ENCODE assay signal across 19 cellular contexts in the genomic region with DNA sequence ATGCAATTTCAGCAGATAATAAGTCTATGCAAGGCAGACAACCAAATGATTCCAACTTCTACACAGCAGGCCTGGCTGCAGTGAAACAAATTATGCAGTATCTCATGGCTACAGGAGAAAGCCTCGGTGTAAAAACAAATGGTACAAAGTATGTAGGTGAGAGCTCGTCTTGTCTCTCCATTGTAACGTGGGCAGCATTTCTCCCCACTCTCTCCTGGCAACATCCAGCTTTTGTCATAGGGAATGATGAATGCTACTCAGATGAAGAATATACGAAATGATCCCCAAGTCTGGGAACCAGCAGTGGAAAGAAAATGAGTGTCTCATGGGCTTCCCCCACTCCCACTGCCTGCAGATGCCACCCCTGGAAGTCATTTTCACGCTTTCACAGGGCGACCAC.
"Had no signal": no experiment of that assay in that cellular context is flagged by ENCODE, and none has a peak within 500 bp of the region (broad histone marks: within the 10 kb centered on the region; RNA-seq: fewer than 3 reads in every experiment).

No MANE protein-coding gene starts in this region.

- H3K4me1 ChIP-seq: breast epithelium had no signal

- H3K36me3 ChIP-seq: breast epithelium, ovary, thoracic aorta had no signal

- H3K27ac Mint-ChIP-seq: dendritic cell treated with granulocyte-macrophage colony-stimulating factor and Interleukin-4, amounts not matched to agents 40 ng/mL and 50 ng/mL, for 4 days; effector memory CD8-positive, alpha-beta T cell; stimulated activated effector memory CD8-positive, alpha-beta T cell treated with anti-CD3 and anti-CD28 coated beads, Interleukin-12 subunit alpha, Interleukin-12 subunit beta, amount 100 ng/mL, for 72 hours; WTC11 had no signal

- FAIRE-seq: frontal cortex, TTC549, urothelium cell line had no signal

- ATAC-seq: effector memory CD8-positive, alpha-beta T cell; heart left ventricle; stimulated activated effector memory CD8-positive, alpha-beta T cell treated with anti-CD3 and anti-CD28 coated beads, Interleukin-12 subunit alpha, Interleukin-12 subunit beta, amount 100 ng/mL, for 72 hours; WTC11 had no signal

- H3K4me3 ChIP-seq: breast epithelium, heart left ventricle, ovary, thoracic aorta had no signal

- DNase-seq: activated CD4-positive, alpha-beta T cell treated with anti-CD3 and anti-CD28 coated beads for 48 hours; activated effector memory CD4-positive, alpha-beta T cell treated with anti-CD3 and anti-CD28 coated beads, Interleukin-2, amount 50 U/mL, for 16 hours; activated T-cell treated with anti-CD3 and anti-CD28 coated beads for 4 hours; effector memory CD8-positive, alpha-beta T cell; heart left ventricle; immature natural killer cell; mesendoderm; ovary; stimulated activated CD4-positive, alpha-beta T cell treated with anti-CD3 and anti-CD28 coated beads, Interleukin-12 subunit alpha, Interleukin-12 subunit beta, amount 100 ng/mL, for 4 hours; stimulated activated CD4-positive, alpha-beta T cell treated with anti-CD3 and anti-CD28 coated beads, Interleukin-2, amount 100 ng/mL, for 24 hours; T-helper 2 cell had no signal

- H3K27me3 Mint-ChIP-seq: dendritic cell treated with granulocyte-macrophage colony-stimulating factor and Interleukin-4, amounts not matched to agents 40 ng/mL and 50 ng/mL, for 4 days; effector memory CD8-positive, alpha-beta T cell had no signal

- H3K4me3 Mint-ChIP-seq: dendritic cell treated with granulocyte-macrophage colony-stimulating factor and Interleukin-4, amounts not matched to agents 40 ng/mL and 50 ng/mL, for 4 days; effector memory CD8-positive, alpha-beta T cell; stimulated activated effector memory CD8-positive, alpha-beta T cell treated with anti-CD3 and anti-CD28 coated beads, Interleukin-12 subunit alpha, Interleukin-12 subunit beta, amount 100 ng/mL, for 72 hours; WTC11 had no signal

- H3K9me3 ChIP-seq: breast epithelium, heart left ventricle, ovary, thoracic aorta had no signal

- H3K27ac ChIP-seq: breast epithelium, ovary, thoracic aorta had no signal

- H3K27me3 ChIP-seq: breast epithelium, heart left ventricle, ovary had no signal

- H3K36me3 Mint-ChIP-seq: WTC11 had no signal

- H3K9me3 Mint-ChIP-seq: dendritic cell treated with granulocyte-macrophage colony-stimulating factor and Interleukin-4, amounts not matched to agents 40 ng/mL and 50 ng/mL, for 4 days; effector memory CD8-positive, alpha-beta T cell; immature natural killer cell; stimulated activated effector memory CD8-positive, alpha-beta T cell treated with anti-CD3 and anti-CD28 coated beads, Interleukin-12 subunit alpha, Interleukin-12 subunit beta, amount 100 ng/mL, for 72 hours; WTC11 had no signal
